In genomic region chr16:65069090-65069489, GRCh38 we compare ENCODE assay signal across 1 cellular context.
TF ChIP-seq lines count a peak whose summit lies in the region.

No MANE protein-coding gene starts in this region.

TF ChIP-seq in IMR-90, 13 proteins besides CTCF, POLR2A, EP300 and RAD21 (continued from another document):
- no peak for TF ChIP-seq ELK1 (IDR thresholded peaks at IDR 0.05; ENCODE audit: borderline replicate concordance, low read depth, low read length)
